7 cellular contexts compared by ENCODE assay signal in genomic region chr4:109701566-109702399, GRCh38. TPM values are rescaled to one million over a fixed set of nuclear protein-coding genes. Genes with fewer than 3 reads are reported as not detected.
DNase-seq lines count a peak whose midpoint lies in the region; ATAC-seq and TF ChIP-seq lines count a peak whose summit lies in the region.

No MANE protein-coding gene starts in this region.

- peaks cover 8 to 16% of the 10 kb centered on the region in 2 donors for H3K4me1 ChIP-seq in naive thymus-derived CD4-positive, alpha-beta T cell (ENCODE audit: control insufficient read depth in 2 of 2, insufficient read depth in 2 of 2, low read length in 2 of 2)
- H3K4me1 ChIP-seq in adrenal gland (replicated peaks in 1 of 2), result peaks cover 6 to 12% of the 10 kb centered on the region in 2 donors

- TF ChIP-seq CTCF in dorsolateral prefrontal cortex (IDR thresholded peaks at IDR 0.05 in 54 of 56, conservative IDR thresholded peaks at IDR 0.05 in 2 of 56; ENCODE audit: low read depth in 1 of 56, partially characterized antibody in 56 of 56) (no peak), adrenal gland (IDR thresholded peaks at IDR 0.05) (no peak)

- H3K36me3 Mint-ChIP-seq in naive thymus-derived CD4-positive, alpha-beta T cell, result peaks cover 6 to 17% (median 13%) of the 10 kb centered on the region in 5 donors

- H3K4me3 Mint-ChIP-seq in naive thymus-derived CD4-positive, alpha-beta T cell, result peak overlapping the region; percentile 86 to 96 (median 94)

- H3K4me3 ChIP-seq in dorsolateral prefrontal cortex, result peak overlapping the region in 54 of 59 donors; percentile 59 to 93 (median 82)
- H3K4me3 ChIP-seq in naive thymus-derived CD4-positive, alpha-beta T cell (ENCODE audit: low read length), result peak overlapping the region; percentile 78
- peak overlapping the region in 1 of 4 donors; percentile 94 for H3K4me3 ChIP-seq in adrenal gland

- H3K4me1 Mint-ChIP-seq in naive thymus-derived CD4-positive, alpha-beta T cell, result peaks cover 20 to 58% (median 53%) of the 10 kb centered on the region in 7 donors

- peak overlapping the region; percentile 84 to 95 (median 94) for H3K27ac Mint-ChIP-seq in naive thymus-derived CD4-positive, alpha-beta T cell

- H3K9me3 ChIP-seq in naive thymus-derived CD4-positive, alpha-beta T cell (ENCODE audit: control insufficient read depth in 2 of 3, low read length in 3 of 3), result no peaks in the 10 kb centered on the region
- H3K9me3 ChIP-seq in adrenal gland (replicated peaks in 1 of 3), result no peaks in the 10 kb centered on the region

- 59 to 78% (median 69%) methylated on average over 21 of the region's 21 CpGs for WGBS in adrenal gland, 4 donors

- TF ChIP-seq POLR2A in adrenal gland (IDR thresholded peaks at IDR 0.05), result no peak

- no peaks in the 10 kb centered on the region for H3K27me3 ChIP-seq in dorsolateral prefrontal cortex
- no peaks in the 10 kb centered on the region for H3K27me3 ChIP-seq in naive thymus-derived CD4-positive, alpha-beta T cell (ENCODE audit: control insufficient read depth in 2 of 2, insufficient read depth in 2 of 2, low read length in 2 of 2)
- H3K27me3 ChIP-seq in adrenal gland, result no peaks in the 10 kb centered on the region

- DNase-seq in NCI-H146 treated with DMSO at 0.1 percent for 48 hours (lab: John Stamatoyannopoulos, UW; ENCODE audit: unreplicated experiment), result peak; percentile 12
- DNase-seq in dorsolateral prefrontal cortex, result no peak
- peak in 5 of 9 donors; percentile 14 to 39 (median 34) for DNase-seq in naive thymus-derived CD4-positive, alpha-beta T cell
- DNase-seq in adrenal gland, result no peak
- DNase-seq in activated effector memory CD4-positive, alpha-beta T cell treated with anti-CD3 and anti-CD28 coated beads, Interleukin-2, amount 50 U/mL, for 16 hours, result no peak

- CTCF ChIA-PET in naive thymus-derived CD4-positive, alpha-beta T cell (lab: Charles Lee), result interaction anchor here (0.6 to 2.0 kb wide), 7 partner anchors 9 to 1487 kb away, joined by 3 to 7 read pairs (median 4); no protein-coding TSS in a partner anchor

- peaks cover 0 to 20% (median 0%) of the 10 kb centered on the region in 3 experiments for H3K36me3 ChIP-seq in naive thymus-derived CD4-positive, alpha-beta T cell (ENCODE audit: control insufficient read depth in 2 of 3, insufficient read depth in 3 of 3, low read length in 3 of 3)
- H3K36me3 ChIP-seq in adrenal gland (replicated peaks in 1 of 2), result no peaks in the 10 kb centered on the region

- H3K27me3 Mint-ChIP-seq in naive thymus-derived CD4-positive, alpha-beta T cell, result no peaks in the 10 kb centered on the region

- intact Hi-C loops in dorsolateral prefrontal cortex (cut with DNase I), result loop anchor here (10.0 kb wide), 1 partner anchor 113 kb away; the partner anchor contains the start of gene GAR1 (in 2 of the 2)
- intact Hi-C loops in naive thymus-derived CD4-positive, alpha-beta T cell (cut with micrococcal nuclease), result loop anchor here (1.0 to 10.0 kb wide), 10 partner anchors 10 to 1707 kb away; partner anchors contain the start of gene ELOVL6 (in 1 of the 2)
- intact Hi-C loops in adrenal gland (cut with DNase I), result loop anchor here (5.0 kb wide), 2 partner anchors 106 to 116 kb away; partner anchors contain the start of gene GAR1 (in 1 of the 2)

- POLR2A ChIA-PET in naive thymus-derived CD4-positive, alpha-beta T cell (lab: Charles Lee), result interaction anchor here (0.7 to 4.1 kb wide), 15 partner anchors 11 to 267 kb away, joined by 3 to 18 read pairs (median 4); partner anchors contain the start of gene MCUB

- ATAC-seq in GM19023 (IDR thresholded peaks at IDR 0.05; ENCODE audit: unreplicated experiment) (peak; percentile 0), GM21576 (IDR thresholded peaks at IDR 0.05; ENCODE audit: unreplicated experiment) (no peak)
- ATAC-seq in naive thymus-derived CD4-positive, alpha-beta T cell, result no peak

- peaks cover 0 to 8% (median 0%) of the 10 kb centered on the region in 11 donors for H3K9me3 Mint-ChIP-seq in naive thymus-derived CD4-positive, alpha-beta T cell

- H3K27ac ChIP-seq in dorsolateral prefrontal cortex, result peak overlapping the region in 6 of 59 donors; percentile 64 to 87 (median 81)
- peak overlapping the region; percentile 83 for H3K27ac ChIP-seq in naive thymus-derived CD4-positive, alpha-beta T cell (ENCODE audit: low read depth, low read length)
- H3K27ac ChIP-seq in adrenal gland, result peak overlapping the region in 2 of 5 donors; percentile 80 to 83

RNA-seq across cellular contexts. Expression of gene CASP6, which starts 1.5 kb away (rescaled TPM):
- total RNA-seq in dorsolateral prefrontal cortex (10 to 100 TPM in 17 of 120 experiments, 1 to 10 TPM in 103; 1.6 to 17.7 (median 6.1) TPM), adrenal gland (10 to 100 TPM in 7 of 8 donors, 1 to 10 TPM in 1; 7.3 to 21.6 (median 13.5) TPM)
- 10 to 100 TPM in 4 of 5 experiments, 1 to 10 TPM in 1; 9.3 to 29.9 (median 23.6) TPM for total RNA-seq in naive thymus-derived CD4-positive, alpha-beta T cell
- polyA plus RNA-seq in naive thymus-derived CD4-positive, alpha-beta T cell, result 10 to 100 TPM; 63.1 to 85.8 TPM
- polyA plus RNA-seq in adrenal gland, result 10 to 100 TPM in 2 of 3 donors, 1 to 10 TPM in 1; 8.3 to 11.7 (median 11.0) TPM

RNA-seq across cellular contexts. Expression of gene PLA2G12A, which starts 28.1 kb away (rescaled TPM):
- total RNA-seq in dorsolateral prefrontal cortex (10 to 100 TPM; 30.2 to 64.0 (median 40.2) TPM), adrenal gland (10 to 100 TPM; 15.9 to 67.0 (median 31.5) TPM)
- 10 to 100 TPM; 11.5 to 15.4 (median 14.5) TPM for total RNA-seq in naive thymus-derived CD4-positive, alpha-beta T cell
- polyA plus RNA-seq in naive thymus-derived CD4-positive, alpha-beta T cell, result 10 to 100 TPM; 47.8 to 48.4 TPM
- 10 to 100 TPM; 10.7 to 44.9 (median 12.3) TPM for polyA plus RNA-seq in adrenal gland

Comparison
In these comparisons a context has a peak if more than half of its experiments do, and no peak if none do; other contexts are left out.
1. DNase-seq: peak in NCI-H146 treated with DMSO at 0.1 percent for 48 hours (single experiment) and naive thymus-derived CD4-positive, alpha-beta T cell (5 of 9); none in dorsolateral prefrontal cortex (0 of 10), adrenal gland (0 of 7) and activated effector memory CD4-positive, alpha-beta T cell treated with anti-CD3 and anti-CD28 coated beads, Interleukin-2, amount 50 U/mL, for 16 hours (single experiment).